Comparison of ENCODE assay signal across 8 cellular contexts in genomic region chr1:87024936-87025537, GRCh38.
DNase-seq lines count a peak whose midpoint lies in the region; ATAC-seq and TF ChIP-seq lines count a peak whose summit lies in the region.

No MANE protein-coding gene starts in this region.

- no peak for TF ChIP-seq EP300 in Ishikawa (IDR thresholded peaks at IDR 0.05; ENCODE audit: borderline replicate concordance)

- in situ Hi-C loops in gastrocnemius medialis (cut with MboI; ENCODE audit: low sequenced_read_pairs in 4 of 4) = no loop called here

- no peak overlapping the region for H3K27ac ChIP-seq in gastrocnemius medialis

- no peaks in the 10 kb centered on the region for H3K27me3 ChIP-seq in gastrocnemius medialis

- H3K36me3 ChIP-seq in gastrocnemius medialis = no peaks in the 10 kb centered on the region

- peak; percentile 62 for TF ChIP-seq RAD21 in Ishikawa (IDR thresholded peaks at IDR 0.05; ENCODE audit: low read depth)

- H3K4me3 ChIP-seq in gastrocnemius medialis = no peak overlapping the region

- peak; percentile 3 for DNase-seq in GF-D8 (lab: John Stamatoyannopoulos, UW)
- peak; percentile 7 for DNase-seq in RPMI8226
- DNase-seq in fibroblast of the conjunctiva (ENCODE audit: low read depth) = peak; percentile 16
- no peak for DNase-seq in gastrocnemius medialis
- no peak for DNase-seq in activated CD4-positive, alpha-beta T cell treated with anti-CD3 and anti-CD28 coated beads, Interleukin-2, amount 50 U/mL, for 4 hours
- no peak for DNase-seq in NCI-H187 treated with DMSO at 0.1 percent for 48 hours (lab: John Stamatoyannopoulos, UW)

- ATAC-seq in GM21619 (IDR thresholded peaks at IDR 0.05; ENCODE audit: unreplicated experiment) (peak; percentile 71), gastrocnemius medialis (peak; percentile 63 to 64)

- peaks cover 0 to 7% of the 10 kb centered on the region in 2 donors for H3K4me1 ChIP-seq in gastrocnemius medialis

- TF ChIP-seq POLR2A in gastrocnemius medialis (IDR thresholded peaks at IDR 0.05) = no peak

- intact Hi-C loops in gastrocnemius medialis (cut with DNase I; ENCODE audit: low total_unique reads) = no loop called here

- TF ChIP-seq CTCF in gastrocnemius medialis (IDR thresholded peaks at IDR 0.05 in 4 of 5, conservative IDR thresholded peaks at IDR 0.05 in 1 of 5) = peak in 4 of 5 experiments; percentile 13 to 39 (median 30)

- no peaks in the 10 kb centered on the region for H3K9me3 ChIP-seq in gastrocnemius medialis

TF ChIP-seq in Ishikawa, 13 proteins besides CTCF, POLR2A, EP300 and RAD21:
- TF ChIP-seq FOXM1 (IDR thresholded peaks at IDR 0.05; ENCODE audit: borderline replicate concordance, low read depth) (no peak), USF1 (IDR thresholded peaks at IDR 0.05) (no peak)

Comparison
In these comparisons a context has a peak if more than half of its experiments do, and no peak if none do; other contexts are left out.
1. DNase-seq: peak in GF-D8 (single experiment), RPMI8226 (single experiment) and fibroblast of the conjunctiva (single experiment); none in gastrocnemius medialis (0 of 2), activated CD4-positive, alpha-beta T cell treated with anti-CD3 and anti-CD28 coated beads, Interleukin-2, amount 50 U/mL, for 4 hours (0 of 2) and NCI-H187 treated with DMSO at 0.1 percent for 48 hours (single experiment).